Comparison of ENCODE assay signal across 28 cellular contexts in genomic region chr10:59323831-59324401, GRCh38. TPM values are rescaled to one million over a fixed set of nuclear protein-coding genes. Genes with fewer than 3 reads are reported as not detected.
A peak's percentile ranks its signal among the peaks of the same experiment; 100 is the strongest.
DNase-seq lines count a peak whose midpoint lies in the region; ATAC-seq and TF ChIP-seq lines count a peak whose summit lies in the region.
"Had no signal": no experiment of that assay in that cellular context is flagged by ENCODE, and none has a peak within 500 bp of the region (broad histone marks: within the 10 kb centered on the region; RNA-seq: fewer than 3 reads in every experiment).

No MANE protein-coding gene starts in this region.

- intact Hi-C loops in esophagus squamous epithelium (cut with DNase I) = no loop called here
- intact Hi-C loops in prostate gland (cut with DNase I) = no loop called here
- intact Hi-C loops in testis (cut with DNase I; ENCODE audit: low total_unique reads) = no loop called here

- 60 to 64% methylated on average over 1 to 2 of the region's 2 CpGs for WGBS in esophagus squamous epithelium, 2 donors
- WGBS in prostate gland = 48% methylated on average over 2 of the region's 2 CpGs
- WGBS in testis, 2 donors = 43 to 62% methylated on average over 2 of the region's 2 CpGs

- no peak for TF ChIP-seq POLR2A in esophagus squamous epithelium (IDR thresholded peaks at IDR 0.05)
- no peak for TF ChIP-seq POLR2A in prostate gland (IDR thresholded peaks at IDR 0.05)
- TF ChIP-seq POLR2A in testis (IDR thresholded peaks at IDR 0.05) = no peak

- DNase-seq in OCI-M1 (lab: John Stamatoyannopoulos, UW) (peak; percentile 48), esophagus squamous epithelium (lab: John Stamatoyannopoulos, UW) (no peak), prostate gland (ENCODE audit: low spot score) (no peak), testis (no peak), MV-4-11 (lab: John Stamatoyannopoulos, UW) (no peak), NCI-H510A treated with DMSO at 0.1 percent for 48 hours (lab: John Stamatoyannopoulos, UW) (no peak), COR-L47 (lab: John Stamatoyannopoulos, UW) (no peak)
- DNase-seq: ACHN; activated naive CD4-positive, alpha-beta T cell treated with anti-CD3 and anti-CD28 coated beads, Interleukin-2, amount 50 U/mL, for 16 hours; BE2C; cortex of kidney; GDM1; H9; hippocampal formation; immature natural killer cell; mesendoderm; naive thymus-derived CD4-positive, alpha-beta T cell; NCI-H1105; NCI-H187 treated with DMSO at 0.1 percent for 48 hours; NCI-H526 treated with DMSO at 0.1 percent for 48 hours; occipital lobe; Peyer's patch; spleen; stimulated activated CD4-positive, alpha-beta T cell treated with anti-CD3 and anti-CD28 coated beads, Interleukin-2, amount 100 ng/mL, for 48 hours; SW 1271; T-helper 9 cell had no signal

- H3K4me3 ChIP-seq in esophagus squamous epithelium (no peak overlapping the region), prostate gland (no peak overlapping the region), testis (no peak overlapping the region)
- H3K4me3 ChIP-seq: Peyer's patch, spleen had no signal

- TF ChIP-seq CTCF in esophagus squamous epithelium (IDR thresholded peaks at IDR 0.05) (no peak), prostate gland (IDR thresholded peaks at IDR 0.05) (no peak), testis (IDR thresholded peaks at IDR 0.05) (no peak)

- H3K9me3 ChIP-seq in esophagus squamous epithelium (no peaks in the 10 kb centered on the region), prostate gland (no peaks in the 10 kb centered on the region), testis (no peaks in the 10 kb centered on the region)
- H3K9me3 ChIP-seq: BE2C, Peyer's patch, spleen had no signal

- H3K27me3 ChIP-seq in esophagus squamous epithelium (no peaks in the 10 kb centered on the region), prostate gland (replicated peaks; ENCODE audit: insufficient read depth) (no peaks in the 10 kb centered on the region), testis (no peaks in the 10 kb centered on the region)
- H3K27me3 ChIP-seq: BE2C, Peyer's patch, spleen had no signal

- ATAC-seq in HG02840 (IDR thresholded peaks at IDR 0.05; ENCODE audit: low FRiP score, unreplicated experiment) = no peak
- ATAC-seq: naive thymus-derived CD4-positive, alpha-beta T cell; WTC11 had no signal

- H3K27ac ChIP-seq in esophagus squamous epithelium (peak overlapping the region in 3 of 4 donors; percentile 32 to 70 (median 63)), prostate gland (peak overlapping the region; percentile 68 to 80), testis (peak overlapping the region; percentile 35 to 70)
- H3K27ac ChIP-seq: spleen had no signal

- H3K36me3 ChIP-seq in esophagus squamous epithelium = peaks cover 0 to 8% (median 0%) of the 10 kb centered on the region in 3 donors
- H3K36me3 ChIP-seq in prostate gland = no peaks in the 10 kb centered on the region
- H3K36me3 ChIP-seq in testis (ENCODE audit: low read depth, missing control alignments) = no peaks in the 10 kb centered on the region
- H3K36me3 ChIP-seq: Peyer's patch, spleen had no signal

- H3K4me1 ChIP-seq in esophagus squamous epithelium = peaks cover 0 to 20% (median 2%) of the 10 kb centered on the region in 3 donors
- peaks cover 21% of the 10 kb centered on the region for H3K4me1 ChIP-seq in prostate gland (replicated peaks)
- H3K4me1 ChIP-seq in testis = peaks cover 39% of the 10 kb centered on the region
- H3K4me1 ChIP-seq: BE2C, Peyer's patch had no signal

RNA-seq across cellular contexts. Expression of gene FAM13C, which starts 38.4 kb away (rescaled TPM):
- total RNA-seq in esophagus squamous epithelium (10 to 100 TPM in 1 of 4 donors, 1 to 10 TPM in 3; 2.8 to 26.9 (median 7.1) TPM), prostate gland (10 to 100 TPM; 56.7 to 66.7 TPM), testis (10 to 100 TPM; 38.5 to 50.9 TPM)
- 12.9 TPM for polyA plus RNA-seq in testis (ENCODE audit: insufficient read depth, low read depth, low replicate concordance)
- total RNA-seq: naive thymus-derived CD4-positive, alpha-beta T cell had no signal
- polyA plus RNA-seq: immature natural killer cell; naive thymus-derived CD4-positive, alpha-beta T cell had no signal
